1 cellular context compared by ENCODE assay signal in genomic region chr12:49060237-49061156, GRCh38.
TF ChIP-seq lines count a peak whose summit lies in the region.

TSS of gene KMT2D (minus strand) at chr12:49060794. CDS start at chr12:49055324, 5,470 bp downstream.

TF ChIP-seq in HepG2, 621 proteins besides CTCF, POLR2A, EP300 and RAD21 (continued from another document and continues in another):
- TF ChIP-seq, protein P1, sequence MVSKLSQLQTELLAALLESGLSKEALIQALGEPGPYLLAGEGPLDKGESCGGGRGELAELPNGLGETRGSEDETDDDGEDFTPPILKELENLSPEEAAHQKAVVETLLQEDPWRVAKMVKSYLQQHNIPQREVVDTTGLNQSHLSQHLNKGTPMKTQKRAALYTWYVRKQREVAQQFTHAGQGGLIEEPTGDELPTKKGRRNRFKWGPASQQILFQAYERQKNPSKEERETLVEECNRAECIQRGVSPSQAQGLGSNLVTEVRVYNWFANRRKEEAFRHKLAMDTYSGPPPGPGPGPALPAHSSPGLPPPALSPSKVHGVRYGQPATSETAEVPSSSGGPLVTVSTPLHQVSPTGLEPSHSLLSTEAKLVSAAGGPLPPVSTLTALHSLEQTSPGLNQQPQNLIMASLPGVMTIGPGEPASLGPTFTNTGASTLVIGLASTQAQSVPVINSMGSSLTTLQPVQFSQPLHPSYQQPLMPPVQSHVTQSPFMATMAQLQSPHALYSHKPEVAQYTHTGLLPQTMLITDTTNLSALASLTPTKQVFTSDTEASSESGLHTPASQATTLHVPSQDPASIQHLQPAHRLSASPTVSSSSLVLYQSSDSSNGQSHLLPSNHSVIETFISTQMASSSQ (IDR thresholded peaks at IDR 0.05; ENCODE audit: low read depth), result peak; percentile 46; the same call in 1 of the 2 replicates
- TF ChIP-seq, protein P1 (CRISPR knock-in tag; IDR thresholded peaks at IDR 0.05; ENCODE audit: borderline replicate concordance), result peak; percentile 61; the same call in 1 of the 2 replicates
- 0 out of 2 replicates have a peak, but pooled peaks have one; percentile 9 for TF ChIP-seq BRF2 (CRISPR knock-in tag; IDR thresholded peaks at IDR 0.05)
- no peak; the same call in 1 of the 2 replicates for TF ChIP-seq HNF4A (CRISPR knock-in tag; IDR thresholded peaks at IDR 0.05)
- TF ChIP-seq, protein P2, sequence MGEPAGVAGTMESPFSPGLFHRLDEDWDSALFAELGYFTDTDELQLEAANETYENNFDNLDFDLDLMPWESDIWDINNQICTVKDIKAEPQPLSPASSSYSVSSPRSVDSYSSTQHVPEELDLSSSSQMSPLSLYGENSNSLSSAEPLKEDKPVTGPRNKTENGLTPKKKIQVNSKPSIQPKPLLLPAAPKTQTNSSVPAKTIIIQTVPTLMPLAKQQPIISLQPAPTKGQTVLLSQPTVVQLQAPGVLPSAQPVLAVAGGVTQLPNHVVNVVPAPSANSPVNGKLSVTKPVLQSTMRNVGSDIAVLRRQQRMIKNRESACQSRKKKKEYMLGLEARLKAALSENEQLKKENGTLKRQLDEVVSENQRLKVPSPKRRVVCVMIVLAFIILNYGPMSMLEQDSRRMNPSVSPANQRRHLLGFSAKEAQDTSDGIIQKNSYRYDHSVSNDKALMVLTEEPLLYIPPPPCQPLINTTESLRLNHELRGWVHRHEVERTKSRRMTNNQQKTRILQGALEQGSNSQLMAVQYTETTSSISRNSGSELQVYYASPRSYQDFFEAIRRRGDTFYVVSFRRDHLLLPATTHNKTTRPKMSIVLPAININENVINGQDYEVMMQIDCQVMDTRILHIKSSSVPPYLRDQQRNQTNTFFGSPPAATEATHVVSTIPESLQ (CRISPR knock-in tag; conservative IDR thresholded peaks at IDR 0.05), result no peak
- no peak; the same call in 1 of the 2 replicates for TF ChIP-seq KAT2B (IDR thresholded peaks at IDR 0.05; ENCODE audit: borderline replicate concordance, low read depth, low read length)
- peak; percentile 69 for TF ChIP-seq CCAR2 (optimal IDR thresholded peaks at IDR 0.05; ENCODE audit: low read depth, low read length)
- peak; percentile 51; the same call in 1 of the 2 replicates for TF ChIP-seq ZFP90 (CRISPR knock-in tag; IDR thresholded peaks at IDR 0.05; ENCODE audit: borderline replicate concordance)
- TF ChIP-seq, protein P3, sequence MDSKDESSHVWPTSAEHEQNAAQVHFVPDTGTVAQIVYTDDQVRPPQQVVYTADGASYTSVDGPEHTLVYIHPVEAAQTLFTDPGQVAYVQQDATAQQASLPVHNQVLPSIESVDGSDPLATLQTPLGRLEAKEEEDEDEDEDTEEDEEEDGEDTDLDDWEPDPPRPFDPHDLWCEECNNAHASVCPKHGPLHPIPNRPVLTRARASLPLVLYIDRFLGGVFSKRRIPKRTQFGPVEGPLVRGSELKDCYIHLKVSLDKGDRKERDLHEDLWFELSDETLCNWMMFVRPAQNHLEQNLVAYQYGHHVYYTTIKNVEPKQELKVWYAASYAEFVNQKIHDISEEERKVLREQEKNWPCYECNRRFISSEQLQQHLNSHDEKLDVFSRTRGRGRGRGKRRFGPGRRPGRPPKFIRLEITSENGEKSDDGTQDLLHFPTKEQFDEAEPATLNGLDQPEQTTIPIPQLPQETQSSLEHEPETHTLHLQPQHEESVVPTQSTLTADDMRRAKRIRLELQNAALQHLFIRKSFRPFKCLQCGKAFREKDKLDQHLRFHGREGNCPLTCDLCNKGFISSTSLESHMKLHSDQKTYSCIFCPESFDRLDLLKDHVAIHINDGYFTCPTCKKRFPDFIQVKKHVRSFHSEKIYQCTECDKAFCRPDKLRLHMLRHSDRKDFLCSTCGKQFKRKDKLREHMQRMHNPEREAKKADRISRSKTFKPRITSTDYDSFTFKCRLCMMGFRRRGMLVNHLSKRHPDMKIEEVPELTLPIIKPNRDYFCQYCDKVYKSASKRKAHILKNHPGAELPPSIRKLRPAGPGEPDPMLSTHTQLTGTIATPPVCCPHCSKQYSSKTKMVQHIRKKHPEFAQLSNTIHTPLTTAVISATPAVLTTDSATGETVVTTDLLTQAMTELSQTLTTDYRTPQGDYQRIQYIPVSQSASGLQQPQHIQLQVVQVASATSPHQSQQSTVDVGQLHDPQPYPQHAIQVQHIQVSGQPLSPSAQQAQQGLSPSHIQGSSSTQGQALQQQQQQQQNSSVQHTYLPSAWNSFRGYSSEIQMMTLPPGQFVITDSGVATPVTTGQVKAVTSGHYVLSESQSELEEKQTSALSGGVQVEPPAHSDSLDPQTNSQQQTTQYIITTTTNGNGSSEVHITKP (CRISPR knock-in tag; IDR thresholded peaks at IDR 0.05; ENCODE audit: low read depth), result no peak; the same call in none of the 2 replicates
- TF ChIP-seq ZNF704 (CRISPR knock-in tag; IDR thresholded peaks at IDR 0.05; ENCODE audit: borderline replicate concordance), result peak; percentile 67; the same call in 1 of the 2 replicates
- TF ChIP-seq IRF2 (CRISPR knock-in tag; IDR thresholded peaks at IDR 0.05), result peak; percentile 87
- TF ChIP-seq, protein P4, sequence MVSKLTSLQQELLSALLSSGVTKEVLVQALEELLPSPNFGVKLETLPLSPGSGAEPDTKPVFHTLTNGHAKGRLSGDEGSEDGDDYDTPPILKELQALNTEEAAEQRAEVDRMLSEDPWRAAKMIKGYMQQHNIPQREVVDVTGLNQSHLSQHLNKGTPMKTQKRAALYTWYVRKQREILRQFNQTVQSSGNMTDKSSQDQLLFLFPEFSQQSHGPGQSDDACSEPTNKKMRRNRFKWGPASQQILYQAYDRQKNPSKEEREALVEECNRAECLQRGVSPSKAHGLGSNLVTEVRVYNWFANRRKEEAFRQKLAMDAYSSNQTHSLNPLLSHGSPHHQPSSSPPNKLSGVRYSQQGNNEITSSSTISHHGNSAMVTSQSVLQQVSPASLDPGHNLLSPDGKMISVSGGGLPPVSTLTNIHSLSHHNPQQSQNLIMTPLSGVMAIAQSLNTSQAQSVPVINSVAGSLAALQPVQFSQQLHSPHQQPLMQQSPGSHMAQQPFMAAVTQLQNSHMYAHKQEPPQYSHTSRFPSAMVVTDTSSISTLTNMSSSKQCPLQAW (CRISPR knock-in tag; IDR thresholded peaks at IDR 0.05), result peak; percentile 29; the same call in 1 of the 2 replicates
- peak; percentile 100 for TF ChIP-seq PCBP1 (IDR thresholded peaks at IDR 0.05; ENCODE audit: borderline replicate concordance, low read depth, low read length)
- peak; percentile 23; the same call in 1 of the 2 replicates for TF ChIP-seq JUNB (CRISPR knock-in tag; IDR thresholded peaks at IDR 0.05; ENCODE audit: borderline replicate concordance)
- 0 out of 2 replicates have a peak, but pooled peaks have one; percentile 20 for TF ChIP-seq KLF15 (CRISPR knock-in tag; IDR thresholded peaks at IDR 0.05; ENCODE audit: borderline replicate concordance)
- peak; percentile 86 for TF ChIP-seq ZFY (CRISPR knock-in tag; IDR thresholded peaks at IDR 0.05)
- peak; percentile 52; the same call in 1 of the 2 replicates for TF ChIP-seq HCFC1 (IDR thresholded peaks at IDR 0.05; ENCODE audit: low read depth, low read length)
- TF ChIP-seq FOXO1 (CRISPR knock-in tag; IDR thresholded peaks at IDR 0.05), result peak; percentile 37; the same call in 1 of the 2 replicates
- TF ChIP-seq ZNF367 (CRISPR knock-in tag; IDR thresholded peaks at IDR 0.05; ENCODE audit: borderline replicate concordance), result peak; percentile 23; the same call in 1 of the 2 replicates
- TF ChIP-seq ZNF33B (CRISPR knock-in tag; IDR thresholded peaks at IDR 0.05), result peak; percentile 44; the same call in 1 of the 2 replicates
- TF ChIP-seq PAF1 (CRISPR knock-in tag; IDR thresholded peaks at IDR 0.05), result no peak
- no peak for TF ChIP-seq STAT5B (CRISPR knock-in tag; IDR thresholded peaks at IDR 0.05)
- 0 out of 2 replicates have a peak, but pooled peaks have one; percentile 51 for TF ChIP-seq ZNF678 (CRISPR knock-in tag; IDR thresholded peaks at IDR 0.05)
- peak; percentile 52; the same call in 1 of the 2 replicates for TF ChIP-seq MIER2 (CRISPR knock-in tag; IDR thresholded peaks at IDR 0.05)
- TF ChIP-seq ZNF775 (CRISPR knock-in tag; IDR thresholded peaks at IDR 0.05; ENCODE audit: borderline replicate concordance), result no peak
- peak; percentile 47; the same call in 1 of the 2 replicates for TF ChIP-seq ZXDC (CRISPR knock-in tag; IDR thresholded peaks at IDR 0.05)
- TF ChIP-seq ZNF253 (CRISPR knock-in tag; IDR thresholded peaks at IDR 0.05; ENCODE audit: borderline replicate concordance), result no peak
- TF ChIP-seq ZNF644 (CRISPR knock-in tag; IDR thresholded peaks at IDR 0.05; ENCODE audit: low read depth), result no peak
- peak; percentile 77; the same call in 1 of the 2 replicates for TF ChIP-seq SAFB2 (CRISPR knock-in tag; IDR thresholded peaks at IDR 0.05; ENCODE audit: borderline replicate concordance, low read depth)
- no peak for TF ChIP-seq ZNF251 (CRISPR knock-in tag; IDR thresholded peaks at IDR 0.05)
- peak; percentile 84 for TF ChIP-seq PHF20 (CRISPR knock-in tag; IDR thresholded peaks at IDR 0.05)
- TF ChIP-seq, protein P5, sequence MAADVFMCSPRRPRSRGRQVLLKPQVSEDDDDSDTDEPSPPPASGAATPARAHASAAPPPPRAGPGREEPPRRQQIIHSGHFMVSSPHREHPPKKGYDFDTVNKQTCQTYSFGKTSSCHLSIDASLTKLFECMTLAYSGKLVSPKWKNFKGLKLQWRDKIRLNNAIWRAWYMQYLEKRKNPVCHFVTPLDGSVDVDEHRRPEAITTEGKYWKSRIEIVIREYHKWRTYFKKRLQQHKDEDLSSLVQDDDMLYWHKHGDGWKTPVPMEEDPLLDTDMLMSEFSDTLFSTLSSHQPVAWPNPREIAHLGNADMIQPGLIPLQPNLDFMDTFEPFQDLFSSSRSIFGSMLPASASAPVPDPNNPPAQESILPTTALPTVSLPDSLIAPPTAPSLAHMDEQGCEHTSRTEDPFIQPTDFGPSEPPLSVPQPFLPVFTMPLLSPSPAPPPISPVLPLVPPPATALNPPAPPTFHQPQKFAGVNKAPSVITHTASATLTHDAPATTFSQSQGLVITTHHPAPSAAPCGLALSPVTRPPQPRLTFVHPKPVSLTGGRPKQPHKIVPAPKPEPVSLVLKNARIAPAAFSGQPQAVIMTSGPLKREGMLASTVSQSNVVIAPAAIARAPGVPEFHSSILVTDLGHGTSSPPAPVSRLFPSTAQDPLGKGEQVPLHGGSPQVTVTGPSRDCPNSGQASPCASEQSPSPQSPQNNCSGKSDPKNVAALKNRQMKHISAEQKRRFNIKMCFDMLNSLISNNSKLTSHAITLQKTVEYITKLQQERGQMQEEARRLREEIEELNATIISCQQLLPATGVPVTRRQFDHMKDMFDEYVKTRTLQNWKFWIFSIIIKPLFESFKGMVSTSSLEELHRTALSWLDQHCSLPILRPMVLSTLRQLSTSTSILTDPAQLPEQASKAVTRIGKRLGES (CRISPR knock-in tag; IDR thresholded peaks at IDR 0.05; ENCODE audit: borderline replicate concordance), result no peak
- TF ChIP-seq ATF7 (IDR thresholded peaks at IDR 0.05), result no peak
- TF ChIP-seq ATF7 (CRISPR knock-in tag; IDR thresholded peaks at IDR 0.05), result no peak
- no peak for TF ChIP-seq NR2F2 (IDR thresholded peaks at IDR 0.05; ENCODE audit: borderline replicate concordance, low read depth)
- TF ChIP-seq ZNF460 (CRISPR knock-in tag; IDR thresholded peaks at IDR 0.05; ENCODE audit: borderline replicate concordance), result peak; percentile 24; the same call in 1 of the 2 replicates
- no peak for TF ChIP-seq SMAD9 (CRISPR knock-in tag; IDR thresholded peaks at IDR 0.05)
- peak; percentile 89; the same call in 1 of the 2 replicates for TF ChIP-seq KLF6 (CRISPR knock-in tag; IDR thresholded peaks at IDR 0.05)
- TF ChIP-seq TOPORS (CRISPR knock-in tag; IDR thresholded peaks at IDR 0.05), result peak; percentile 65; the same call in 1 of the 2 replicates
- TF ChIP-seq HDAC6 (IDR thresholded peaks at IDR 0.05; ENCODE audit: low read depth, low read length), result no peak
- peak; percentile 96 for TF ChIP-seq MAZ (IDR thresholded peaks at IDR 0.05; ENCODE audit: borderline replicate concordance, low read depth, low read length)
- peak; percentile 96 for TF ChIP-seq MAZ (CRISPR knock-in tag; IDR thresholded peaks at IDR 0.05; ENCODE audit: low read depth)
- TF ChIP-seq SOX5 (CRISPR knock-in tag; IDR thresholded peaks at IDR 0.05; ENCODE audit: borderline replicate concordance), result no peak
